Comparison of ENCODE assay signal across 8 cellular contexts in genomic region chr13:44050450-44051063, GRCh38.
DNase-seq lines count a peak whose midpoint lies in the region; ATAC-seq and TF ChIP-seq lines count a peak whose summit lies in the region.

No MANE protein-coding gene starts in this region.

- WGBS in thyroid gland, 2 donors: 30 to 32% methylated on average over 3 of the region's 3 CpGs

- peak; percentile 76 for TF ChIP-seq CTCF in BJ (IDR thresholded peaks at IDR 0.05; ENCODE audit: insufficient read depth, low read depth, low read length)
- TF ChIP-seq CTCF in thyroid gland (IDR thresholded peaks at IDR 0.05): peak; percentile 45 to 76 (median 57)

- POLR2A ChIA-PET in BJ (lab: Charles Lee): no interaction called here

- TF ChIP-seq POLR2A in thyroid gland (IDR thresholded peaks at IDR 0.05): no peak

- no peaks in the 10 kb centered on the region for H3K9me3 ChIP-seq in thyroid gland

- intact Hi-C loops in thyroid gland (cut with DNase I): loop anchor here (5.0 kb wide), 1 partner anchor 387 kb away; no protein-coding TSS in a partner anchor

- no peaks in the 10 kb centered on the region for H3K36me3 ChIP-seq in BJ (ENCODE audit: control insufficient read depth, insufficient read depth, low read length)
- no peaks in the 10 kb centered on the region for H3K36me3 ChIP-seq in thyroid gland

- ATAC-seq in SK-N-SH treated with all-trans-retinoic acid at 6 μM for 48 hours: peak; percentile 31; the same call in 1 of the 3 replicates

- H3K4me1 ChIP-seq in thyroid gland: peaks cover 47 to 50% of the 10 kb centered on the region in 2 donors

- H3K4me3 ChIP-seq in BJ (ENCODE audit: low read depth, low read length): no peak overlapping the region
- no peak overlapping the region for H3K4me3 ChIP-seq in thyroid gland (replicated peaks in 1 of 3)

- peaks cover 8% of the 10 kb centered on the region for H3K27me3 ChIP-seq in BJ (ENCODE audit: control insufficient read depth, insufficient read depth, low read length)
- no peaks in the 10 kb centered on the region for H3K27me3 ChIP-seq in thyroid gland

- CTCF ChIA-PET in BJ (lab: Yijun Ruan, JAX): interaction anchor here (1.0 to 2.8 kb wide), 3 partner anchors 142 to 387 kb away, joined by 4 to 28 read pairs (median 12); no protein-coding TSS in a partner anchor

- DNase-seq in BJ (ENCODE audit: low read depth) (no peak), HCEC 1CT (peak; percentile 31), globus pallidus (ENCODE audit: low spot score) (peak; percentile 54), thyroid gland (no peak), KG1 (lab: John Stamatoyannopoulos, UW) (no peak)
- no peak for DNase-seq in NK-92 treated with Interleukin-12 subunit alpha and Interleukin-12 subunit beta, amount 100 ng/mL, for 24 hours (lab: John Stamatoyannopoulos, UW)
- DNase-seq in activated CD8-positive, alpha-beta memory T cell treated with anti-CD3 and anti-CD28 coated beads, Interleukin-2, amount 50 U/mL, for 48 hours: no peak

- H3K27ac ChIP-seq in thyroid gland: no peak overlapping the region

TF ChIP-seq in SK-N-SH treated with all-trans-retinoic acid at 6 μM for 48 hours, 23 proteins besides CTCF, POLR2A, EP300 and RAD21:
- TF ChIP-seq ZNF565 (CRISPR knock-in tag; conservative IDR thresholded peaks at IDR 0.05; ENCODE audit: low read depth): no peak

Comparison
In these comparisons a context has a peak if more than half of its experiments do, and no peak if none do; other contexts are left out.
1. DNase-seq: peak in HCEC 1CT (single experiment) and globus pallidus (single experiment); none in BJ (single experiment), thyroid gland (0 of 2), KG1 (single experiment), NK-92 treated with Interleukin-12 subunit alpha and Interleukin-12 subunit beta, amount 100 ng/mL, for 24 hours (single experiment) and activated CD8-positive, alpha-beta memory T cell treated with anti-CD3 and anti-CD28 coated beads, Interleukin-2, amount 50 U/mL, for 48 hours (single experiment).